Comparison of ENCODE assay signal across 12 cellular contexts in genomic region chr12:26854028-26854387, GRCh38. TPM values are rescaled to one million over a fixed set of nuclear protein-coding genes. Genes with fewer than 3 reads are reported as not detected.
A peak's percentile ranks its signal among the peaks of the same experiment; 100 is the strongest.
DNase-seq lines count a peak whose midpoint lies in the region; ATAC-seq and TF ChIP-seq lines count a peak whose summit lies in the region.
"Had no signal": no experiment of that assay in that cellular context is flagged by ENCODE, and none has a peak within 500 bp of the region (broad histone marks: within the 10 kb centered on the region; RNA-seq: fewer than 3 reads in every experiment).

No MANE protein-coding gene starts in this region.

- H3K27me3 ChIP-seq in BLaER1: no peaks in the 10 kb centered on the region

- POLR2A ChIA-PET in activated B cell treated with CpG ODN at 0.5 μM for 24 hours (lab: Charles Lee): interaction anchor here (1.4 to 1.6 kb wide), 2 partner anchors 22 to 32 kb away, joined by 3 to 6 read pairs; partner anchors contain the start of gene ITPR2

- TF ChIP-seq CTCF in activated B cell treated with CpG ODN at 0.5 μM for 24 hours (IDR thresholded peaks at IDR 0.05): no peak

- H4K20me1 ChIP-seq in BLaER1: no peaks in the 10 kb centered on the region

- H3K4me1 Mint-ChIP-seq in activated B cell treated with CpG ODN at 0.5 μM for 24 hours: no peaks in the 10 kb centered on the region
- H3K4me1 Mint-ChIP-seq in activated naive CD4-positive, alpha-beta T cell treated with anti-CD3 and anti-CD28 coated beads for 36 hours (ENCODE audit: low read depth): no peaks in the 10 kb centered on the region
- no peaks in the 10 kb centered on the region for H3K4me1 Mint-ChIP-seq in stimulated activated effector memory CD8-positive, alpha-beta T cell treated with anti-CD3 and anti-CD28 coated beads, Interleukin-12 subunit alpha, Interleukin-12 subunit beta, amount 100 ng/mL, for 72 hours
- H3K4me1 Mint-ChIP-seq: activated CD4-positive, alpha-beta T cell treated with anti-CD3 and anti-CD28 coated beads for 36 hours; brain; stimulated activated naive CD8-positive, alpha-beta T cell treated with anti-CD3 and anti-CD28 coated beads, Interleukin-15, amount 100 ng/mL, for 72 hours had no signal

- H3K27ac ChIP-seq in BLaER1: no peak overlapping the region

- no peak overlapping the region for H3K4me3 Mint-ChIP-seq in activated B cell treated with CpG ODN at 0.5 μM for 24 hours
- H3K4me3 Mint-ChIP-seq in activated naive CD4-positive, alpha-beta T cell treated with anti-CD3 and anti-CD28 coated beads for 36 hours: no peak overlapping the region
- H3K4me3 Mint-ChIP-seq in stimulated activated effector memory CD8-positive, alpha-beta T cell treated with anti-CD3 and anti-CD28 coated beads, Interleukin-12 subunit alpha, Interleukin-12 subunit beta, amount 100 ng/mL, for 72 hours: no peak overlapping the region
- H3K4me3 Mint-ChIP-seq: activated CD4-positive, alpha-beta T cell treated with anti-CD3 and anti-CD28 coated beads for 36 hours; brain; stimulated activated naive CD8-positive, alpha-beta T cell treated with anti-CD3 and anti-CD28 coated beads, Interleukin-15, amount 100 ng/mL, for 72 hours had no signal

- no peaks in the 10 kb centered on the region for H3K9me3 Mint-ChIP-seq in activated B cell treated with CpG ODN at 0.5 μM for 24 hours
- no peaks in the 10 kb centered on the region for H3K9me3 Mint-ChIP-seq in activated naive CD4-positive, alpha-beta T cell treated with anti-CD3 and anti-CD28 coated beads for 36 hours
- H3K9me3 Mint-ChIP-seq in stimulated activated effector memory CD8-positive, alpha-beta T cell treated with anti-CD3 and anti-CD28 coated beads, Interleukin-12 subunit alpha, Interleukin-12 subunit beta, amount 100 ng/mL, for 72 hours: no peaks in the 10 kb centered on the region
- H3K9me3 Mint-ChIP-seq: brain; stimulated activated naive CD8-positive, alpha-beta T cell treated with anti-CD3 and anti-CD28 coated beads, Interleukin-15, amount 100 ng/mL, for 72 hours had no signal

- intact Hi-C loops in activated B cell treated with CpG ODN at 0.5 μM for 24 hours (cut with micrococcal nuclease) (loop anchor here (5.0 kb wide), 3 partner anchors 273 to 848 kb away; no protein-coding TSS in a partner anchor), left colon (cut with DNase I, micrococcal nuclease) (loop anchor here in 1 of 2 donors (2.0 kb wide), 1 partner anchor 31 kb away; no protein-coding TSS in a partner anchor)
- intact Hi-C loops in activated naive CD4-positive, alpha-beta T cell treated with anti-CD3 and anti-CD28 coated beads for 36 hours (cut with micrococcal nuclease): loop anchor here (1.0 to 5.0 kb wide), 3 partner anchors 13 to 848 kb away; no protein-coding TSS in a partner anchor

- H3K9ac ChIP-seq in BLaER1: no peak overlapping the region

- H3K36me3 Mint-ChIP-seq in activated B cell treated with CpG ODN at 0.5 μM for 24 hours (ENCODE audit: low read depth): no peaks in the 10 kb centered on the region
- H3K36me3 Mint-ChIP-seq in activated naive CD4-positive, alpha-beta T cell treated with anti-CD3 and anti-CD28 coated beads for 36 hours (ENCODE audit: low read depth): no peaks in the 10 kb centered on the region
- no peaks in the 10 kb centered on the region for H3K36me3 Mint-ChIP-seq in stimulated activated effector memory CD8-positive, alpha-beta T cell treated with anti-CD3 and anti-CD28 coated beads, Interleukin-12 subunit alpha, Interleukin-12 subunit beta, amount 100 ng/mL, for 72 hours
- H3K36me3 Mint-ChIP-seq: brain had no signal

- DNase-seq in activated B cell treated with CpG ODN at 0.5 μM for 24 hours (no peak), left colon (no peak), DMS114 treated with DMSO at 0.1 percent for 48 hours (lab: John Stamatoyannopoulos, UW; ENCODE audit: unreplicated experiment) (no peak)
- no peak for DNase-seq in activated naive CD4-positive, alpha-beta T cell treated with anti-CD3 and anti-CD28 coated beads for 36 hours
- DNase-seq in stimulated activated effector memory CD8-positive, alpha-beta T cell treated with anti-CD3 and anti-CD28 coated beads, Interleukin-12 subunit alpha, Interleukin-12 subunit beta, amount 100 ng/mL, for 72 hours (ENCODE audit: low spot score in 2 of 2): no peak
- DNase-seq: activated gamma-delta T cell had no signal

- no peak overlapping the region for H3K27ac Mint-ChIP-seq in activated B cell treated with CpG ODN at 0.5 μM for 24 hours
- no peak overlapping the region for H3K27ac Mint-ChIP-seq in activated naive CD4-positive, alpha-beta T cell treated with anti-CD3 and anti-CD28 coated beads for 36 hours
- no peak overlapping the region for H3K27ac Mint-ChIP-seq in stimulated activated effector memory CD8-positive, alpha-beta T cell treated with anti-CD3 and anti-CD28 coated beads, Interleukin-12 subunit alpha, Interleukin-12 subunit beta, amount 100 ng/mL, for 72 hours
- H3K27ac Mint-ChIP-seq: activated CD4-positive, alpha-beta T cell treated with anti-CD3 and anti-CD28 coated beads for 36 hours; stimulated activated naive CD8-positive, alpha-beta T cell treated with anti-CD3 and anti-CD28 coated beads, Interleukin-15, amount 100 ng/mL, for 72 hours had no signal

- peaks cover 9% of the 10 kb centered on the region for H3K4me1 ChIP-seq in BLaER1

- no peaks in the 10 kb centered on the region for H3K36me3 ChIP-seq in BLaER1

- CTCF ChIA-PET in activated B cell treated with CpG ODN at 0.5 μM for 24 hours (lab: Charles Lee): interaction anchor here (1.3 to 2.2 kb wide), 6 partner anchors 9 to 452 kb away, joined by 3 to 9 read pairs (median 6); no protein-coding TSS in a partner anchor
- CTCF ChIA-PET in activated naive CD4-positive, alpha-beta T cell treated with anti-CD3 and anti-CD28 coated beads for 36 hours (lab: Charles Lee): interaction anchor here (0.7 to 2.7 kb wide), 5 partner anchors 10 to 158 kb away, joined by 3 to 21 read pairs (median 4); no protein-coding TSS in a partner anchor

- H3K27me3 Mint-ChIP-seq in activated B cell treated with CpG ODN at 0.5 μM for 24 hours: no peaks in the 10 kb centered on the region
- peaks cover 3% of the 10 kb centered on the region for H3K27me3 Mint-ChIP-seq in activated naive CD4-positive, alpha-beta T cell treated with anti-CD3 and anti-CD28 coated beads for 36 hours (ENCODE audit: low read depth)

- no peaks in the 10 kb centered on the region for H3K9me3 ChIP-seq in BLaER1

- H3K4me3 ChIP-seq in BLaER1: no peak overlapping the region

- H3K4me2 ChIP-seq in BLaER1: peak overlapping the region; percentile 15; the same call in 1 of the 2 replicates

- ATAC-seq in GM19035 (IDR thresholded peaks at IDR 0.05; ENCODE audit: unreplicated experiment) (peak; percentile 24), HG03432 (IDR thresholded peaks at IDR 0.05; ENCODE audit: unreplicated experiment) (peak; percentile 26), activated B cell treated with CpG ODN at 0.5 μM for 24 hours (ENCODE audit: low read depth) (peak; percentile 13), left colon (no peak)
- ATAC-seq in stimulated activated effector memory CD8-positive, alpha-beta T cell treated with anti-CD3 and anti-CD28 coated beads, Interleukin-12 subunit alpha, Interleukin-12 subunit beta, amount 100 ng/mL, for 72 hours: no peak

RNA-seq across cellular contexts. Expression of gene ITPR2, which starts 21.0 kb away (rescaled TPM):
- total RNA-seq in activated B cell treated with CpG ODN at 0.5 μM for 24 hours (66.3 and 74.5 TPM in 2 replicates), left colon (10 to 100 TPM; 31.3 to 31.7 TPM)
- total RNA-seq in activated naive CD4-positive, alpha-beta T cell treated with anti-CD3 and anti-CD28 coated beads for 36 hours: 10 to 100 TPM; 24.4 to 24.5 TPM

Comparison
In these comparisons a context has a peak if more than half of its experiments do, and no peak if none do; other contexts are left out.
1. ATAC-seq: peak in GM19035 (single experiment), HG03432 (single experiment) and activated B cell treated with CpG ODN at 0.5 μM for 24 hours (single experiment); none in stimulated activated effector memory CD8-positive, alpha-beta T cell treated with anti-CD3 and anti-CD28 coated beads, Interleukin-12 subunit alpha, Interleukin-12 subunit beta, amount 100 ng/mL, for 72 hours (single experiment) and left colon (single experiment).